8 cellular contexts compared by ENCODE assay signal in genomic region chr19:22633706-22634449, GRCh38.
A peak's percentile ranks its signal among the peaks of the same experiment; 100 is the strongest.
DNase-seq lines count a peak whose midpoint lies in the region; ATAC-seq and TF ChIP-seq lines count a peak whose summit lies in the region.
"Not testable (repeated sequence)": the region's sequence is repeated elsewhere in the genome, so short reads cannot be mapped to it uniquely, and the experiment has no call there.

TSS of gene ZNF492 (plus strand) at chr19:22634324. CDS start at chr19:22653400, 19,076 bp downstream.

- H3K27ac ChIP-seq in RWPE1: peak within 1 kb of the TSS; percentile 74

- H3K4me3 ChIP-seq in choroid plexus epithelial cell (ENCODE audit: low read depth, low read length) (peak within 1 kb of the TSS; percentile 66), retinal pigment epithelial cell (ENCODE audit: low read length) (peak within 1 kb of the TSS; percentile 92)

- ATAC-seq in HG02642 (IDR thresholded peaks at IDR 0.05; ENCODE audit: poor library complexity, unreplicated experiment): peak; percentile 96

- not testable (repeated sequence) for TF ChIP-seq CTCF in RWPE1 (conservative IDR thresholded peaks at IDR 0.05; ENCODE audit: low read depth); choroid plexus epithelial cell (conservative IDR thresholded peaks at IDR 0.05; ENCODE audit: low read depth, low read length); retinal pigment epithelial cell (conservative IDR thresholded peaks at IDR 0.05; ENCODE audit: low read depth, low read length)

- DNase-seq in DMS114 treated with DMSO at 0.1 percent for 48 hours (lab: John Stamatoyannopoulos, UW; ENCODE audit: unreplicated experiment) (peak; percentile 93), RWPE1 (ENCODE audit: low spot score) (peak; percentile 68), activated T-cell treated with anti-CD3 and anti-CD28 coated beads for 48 hours (ENCODE audit: low read depth) (peak; percentile 71), choroid plexus epithelial cell (ENCODE audit: low read depth) (peak; percentile 93), iris pigment epithelial cell (ENCODE audit: low read depth) (peak; percentile 93), retinal pigment epithelial cell (ENCODE audit: low read depth) (peak; percentile 79)
- peak; percentile 80 to 89 (median 84) for DNase-seq in stimulated activated naive CD4-positive, alpha-beta T cell (lab: John Stamatoyannopoulos, UW)

- CTCF ChIA-PET in RWPE1 (lab: Yijun Ruan, JAX): interaction anchor here (0.7 kb wide), 1 partner anchor 8 kb away, joined by 3 read pairs; no protein-coding TSS in a partner anchor

- POLR2A ChIA-PET in RWPE1 (lab: Yijun Ruan, JAX; ENCODE audit: low non-redundant PET): not testable (repeated sequence)

Comparison
In these comparisons a context has a peak if more than half of its experiments do, and no peak if none do; other contexts are left out.
1. Peak in every context shown above with its lines: DNase-seq, ATAC-seq, H3K4me3 ChIP-seq and H3K27ac ChIP-seq.